Comparison of ENCODE assay signal across 13 cellular contexts in the genomic region with DNA sequence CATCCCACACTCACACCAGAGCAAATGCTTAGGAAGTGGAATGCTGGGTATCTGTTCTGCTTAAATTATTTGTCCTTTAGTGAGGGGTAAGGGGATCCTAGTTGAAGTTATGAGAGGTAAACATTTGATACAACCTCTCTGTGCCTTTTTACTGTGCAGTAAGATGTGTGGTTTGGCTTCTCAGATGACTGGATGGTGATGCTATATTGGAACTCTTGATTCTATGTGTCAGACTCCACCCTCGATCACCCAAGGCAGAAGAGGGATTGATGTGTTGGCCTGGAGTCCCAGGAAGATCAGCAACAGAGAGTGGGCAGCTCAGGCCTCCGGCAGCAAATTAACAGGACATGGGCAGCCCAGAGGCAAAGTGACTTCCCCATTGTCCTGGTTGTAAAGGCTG.
"Had no signal": no experiment of that assay in that cellular context is flagged by ENCODE, and none has a peak within 500 bp of the region (broad histone marks: within the 10 kb centered on the region; RNA-seq: fewer than 3 reads in every experiment).

No MANE protein-coding gene starts in this region.

- H3K4me3 Mint-ChIP-seq: activated CD8-positive, alpha-beta memory T cell treated with anti-CD3 and anti-CD28 coated beads, Interleukin-2, amount 10 ng/mL, durations not matched to agents 7 days and 5 days; activated naive CD8-positive, alpha-beta T cell treated with anti-CD3 and anti-CD28 coated beads, Interleukin-2, amount 10 ng/mL, durations not matched to agents 7 days and 5 days; activated T-cell treated with anti-CD3 and anti-CD28 coated beads, Interleukin-2, amount 50 U/mL, for 4 hours; nephron had no signal

- DNase-seq: activated CD4-positive, alpha-beta T cell treated with anti-CD3 and anti-CD28 coated beads, Interleukin-2, amount 50 U/mL, for 48 hours; activated CD8-positive, alpha-beta memory T cell treated with anti-CD3 and anti-CD28 coated beads, Interleukin-2, amount 10 ng/mL, durations not matched to agents 7 days and 5 days; activated gamma-delta T cell; activated naive CD8-positive, alpha-beta T cell treated with anti-CD3 and anti-CD28 coated beads, Interleukin-2, amount 10 ng/mL, durations not matched to agents 7 days and 5 days; activated T-cell treated with anti-CD3 and anti-CD28 coated beads, Interleukin-2, amount 50 U/mL, for 4 hours; aorta; mesenchymal stem cell; ovary; SK-N-SH had no signal

- H3K4me1 Mint-ChIP-seq: activated CD8-positive, alpha-beta memory T cell treated with anti-CD3 and anti-CD28 coated beads, Interleukin-2, amount 10 ng/mL, durations not matched to agents 7 days and 5 days; activated naive CD8-positive, alpha-beta T cell treated with anti-CD3 and anti-CD28 coated beads, Interleukin-2, amount 10 ng/mL, durations not matched to agents 7 days and 5 days; nephron had no signal

- H3K27me3 Mint-ChIP-seq: activated CD8-positive, alpha-beta memory T cell treated with anti-CD3 and anti-CD28 coated beads, Interleukin-2, amount 10 ng/mL, durations not matched to agents 7 days and 5 days; activated naive CD8-positive, alpha-beta T cell treated with anti-CD3 and anti-CD28 coated beads, Interleukin-2, amount 10 ng/mL, durations not matched to agents 7 days and 5 days had no signal

- H3K27ac Mint-ChIP-seq: activated CD8-positive, alpha-beta memory T cell treated with anti-CD3 and anti-CD28 coated beads, Interleukin-2, amount 10 ng/mL, durations not matched to agents 7 days and 5 days; activated naive CD8-positive, alpha-beta T cell treated with anti-CD3 and anti-CD28 coated beads, Interleukin-2, amount 10 ng/mL, durations not matched to agents 7 days and 5 days had no signal

- ATAC-seq: activated CD4-positive, CD25-positive, alpha-beta regulatory T cell treated with anti-CD3 and anti-CD28 coated beads, Interleukin-2, amount 50 U/mL, for 24 hours; activated CD8-positive, alpha-beta memory T cell treated with anti-CD3 and anti-CD28 coated beads, Interleukin-2, amount 10 ng/mL, durations not matched to agents 7 days and 5 days; activated T-cell treated with anti-CD3 and anti-CD28 coated beads, Interleukin-2, amount 50 U/mL, for 4 hours; esophagus mucosa; left lobe of liver had no signal
